17 cellular contexts compared by ENCODE assay signal in genomic region chr18:8745355-8746014, GRCh38. TPM values are rescaled to one million over a fixed set of nuclear protein-coding genes. Genes with fewer than 3 reads are reported as not detected.
DNase-seq lines count a peak whose midpoint lies in the region; ATAC-seq and TF ChIP-seq lines count a peak whose summit lies in the region.
"Had no signal": no experiment of that assay in that cellular context is flagged by ENCODE, and none has a peak within 500 bp of the region (broad histone marks: within the 10 kb centered on the region; RNA-seq: fewer than 3 reads in every experiment).

No MANE protein-coding gene starts in this region.

- H3K36me3 ChIP-seq in muscle layer of colon (ENCODE audit: insufficient read depth, low read length) (peaks cover 7% of the 10 kb centered on the region), adrenal gland (replicated peaks in 1 of 2) (no peaks in the 10 kb centered on the region)
- H3K36me3 ChIP-seq: heart left ventricle, prostate gland, tibial artery had no signal

- H3K9me3 ChIP-seq in muscle layer of colon (ENCODE audit: low read length) (no peaks in the 10 kb centered on the region), adrenal gland (replicated peaks in 1 of 3) (no peaks in the 10 kb centered on the region)
- H3K9me3 ChIP-seq: Caco-2, heart left ventricle, prostate gland, tibial artery had no signal

- no peaks in the 10 kb centered on the region for H3K27me3 ChIP-seq in muscle layer of colon (ENCODE audit: control insufficient read depth in 1 of 2, insufficient read depth in 2 of 2, low read length in 2 of 2)
- H3K27me3 ChIP-seq in adrenal gland = no peaks in the 10 kb centered on the region
- H3K27me3 ChIP-seq: heart left ventricle, tibial artery had no signal

- H3K4me3 ChIP-seq in muscle layer of colon (ENCODE audit: low read depth in 1 of 2, low read length in 2 of 2) = no peak overlapping the region
- H3K4me3 ChIP-seq in adrenal gland = no peak overlapping the region
- H3K4me3 ChIP-seq: heart left ventricle, prostate gland, tibial artery had no signal

- peaks cover 69% of the 10 kb centered on the region for H3K4me1 ChIP-seq in muscle layer of colon (ENCODE audit: insufficient read depth, low read length)
- no peaks in the 10 kb centered on the region for H3K4me1 ChIP-seq in adrenal gland (replicated peaks in 1 of 2)
- H3K4me1 ChIP-seq: Caco-2, prostate gland, tibial artery had no signal

- peak overlapping the region; percentile 4 for H3K27ac ChIP-seq in muscle layer of colon (ENCODE audit: low read depth, low read length)
- H3K27ac ChIP-seq in adrenal gland = no peak overlapping the region
- H3K27ac ChIP-seq: epithelial cell of prostate, heart left ventricle, prostate gland, tibial artery had no signal

- intact Hi-C loops in adrenal gland (cut with DNase I) = no loop called here

- H3K9ac ChIP-seq in muscle layer of colon (ENCODE audit: low read length) = no peak overlapping the region

- DNase-seq in AG20443 (ENCODE audit: low spot score) (peak; percentile 65), EH (ENCODE audit: low read depth) (peak; percentile 85), NOMO-1 treated with dmso at 0.1 percent for 144 hours (lab: John Stamatoyannopoulos, UW; ENCODE audit: unreplicated experiment) (peak; percentile 62), adrenal gland (no peak)
- DNase-seq: activated T-cell treated with anti-CD3 and anti-CD28 coated beads, Interleukin-2, amount 50 U/mL, for 1 hour; Caco-2; GF-D8; heart left ventricle; NCI-H1436 treated with DMSO at 0.1 percent for 48 hours; NCI-H446 treated with DMSO at 0.1 percent for 48 hours; tibial artery had no signal

- TF ChIP-seq CTCF in adrenal gland (IDR thresholded peaks at IDR 0.05) = no peak

- TF ChIP-seq POLR2A in adrenal gland (IDR thresholded peaks at IDR 0.05) = no peak

- ATAC-seq in HG03442 (IDR thresholded peaks at IDR 0.05; ENCODE audit: unreplicated experiment) = no peak
- ATAC-seq in GM21576 (IDR thresholded peaks at IDR 0.05; ENCODE audit: unreplicated experiment) = no peak
- no peak for ATAC-seq in HG02840 (IDR thresholded peaks at IDR 0.05; ENCODE audit: low FRiP score, unreplicated experiment)
- ATAC-seq: heart left ventricle had no signal

- WGBS in adrenal gland, 4 donors = 78 to 86% (median 84%) methylated on average over 15 of the region's 15 CpGs

RNA-seq across cellular contexts. Expression of gene MTCL1, which starts 40.1 kb away (rescaled TPM):
- 1 to 10 TPM in 5 of 8 donors, under 1 TPM in 3; 0.43 to 4.4 (median 1.4) TPM for total RNA-seq in adrenal gland
- 10 to 100 TPM in 1 of 3 donors, 1 to 10 TPM in 2; 2.3 to 12.5 (median 4.9) TPM for polyA plus RNA-seq in adrenal gland

Comparison
In these comparisons a context has a peak if more than half of its experiments do, and no peak if none do; other contexts are left out.
1. DNase-seq: peak in AG20443 (single experiment), EH (single experiment) and NOMO-1 treated with dmso at 0.1 percent for 144 hours (single experiment); none in adrenal gland (0 of 7).